In genomic region chr12:110908377-110909136, GRCh38 we compare ENCODE assay signal across 1 cellular context.
TF ChIP-seq lines count a peak whose summit lies in the region.

No MANE protein-coding gene starts in this region.

TF ChIP-seq in GM23338, 12 proteins besides CTCF, POLR2A, EP300 and RAD21 (continued from another document):
- TF ChIP-seq REST (IDR thresholded peaks at IDR 0.05; ENCODE audit: unreplicated experiment) (no peak), JUNB (IDR thresholded peaks at IDR 0.05; ENCODE audit: unreplicated experiment) (no peak), ZNF114 (CRISPR knock-in tag; IDR thresholded peaks at IDR 0.05) (no peak)
